ENCODE assay signal across 19 cellular contexts in genomic region chr2:216525972-216526371, GRCh38. TPM values are rescaled to one million over a fixed set of nuclear protein-coding genes. Genes with fewer than 3 reads are reported as not detected.
DNase-seq lines count a peak whose midpoint lies in the region; ATAC-seq and TF ChIP-seq lines count a peak whose summit lies in the region.
"Had no signal": no experiment of that assay in that cellular context is flagged by ENCODE, and none has a peak within 500 bp of the region (broad histone marks: within the 10 kb centered on the region; RNA-seq: fewer than 3 reads in every experiment).

No MANE protein-coding gene starts in this region.

- H3K27ac ChIP-seq in heart left ventricle (peak overlapping the region in 4 of 12 donors; percentile 3 to 19 (median 13)), ascending aorta (peak overlapping the region; percentile 67 to 76), aorta (ENCODE audit: low read depth in 1 of 2, low read length in 2 of 2) (peak overlapping the region; percentile 64 to 67)
- H3K27ac ChIP-seq: 22Rv1, BLaER1, C4-2B had no signal

- no peaks in the 10 kb centered on the region for H3K27me3 ChIP-seq in heart left ventricle
- H3K27me3 ChIP-seq in ascending aorta, result no peaks in the 10 kb centered on the region
- no peaks in the 10 kb centered on the region for H3K27me3 ChIP-seq in aorta (ENCODE audit: control insufficient read depth in 1 of 2, insufficient read depth in 2 of 2, low read length in 1 of 2)
- H3K27me3 ChIP-seq: BLaER1 had no signal

- no peak for TF ChIP-seq POLR2A in heart left ventricle (IDR thresholded peaks at IDR 0.05)

- H3K4me3 Mint-ChIP-seq in mesothelial cell of epicardium, result no peak overlapping the region
- H3K4me3 Mint-ChIP-seq: B cell; CD4-positive, CD25-positive, alpha-beta regulatory T cell; CD8-positive, alpha-beta T cell; GM23338; HFFc6 had no signal

- H3K27me3 Mint-ChIP-seq in mesothelial cell of epicardium (ENCODE audit: low read depth), result no peaks in the 10 kb centered on the region
- H3K27me3 Mint-ChIP-seq: B cell; CD4-positive, CD25-positive, alpha-beta regulatory T cell had no signal

- H3K9me3 ChIP-seq in heart left ventricle (peaks cover 0 to 5% (median 0%) of the 10 kb centered on the region in 12 donors), ascending aorta (peaks cover 0 to 6% of the 10 kb centered on the region in 2 donors), aorta (ENCODE audit: control insufficient read depth, low read length) (no peaks in the 10 kb centered on the region)
- H3K9me3 ChIP-seq: BLaER1, Caco-2, HAP-1 had no signal

- peaks cover 0 to 22% (median 6%) of the 10 kb centered on the region in 12 donors for H3K4me1 ChIP-seq in heart left ventricle
- H3K4me1 ChIP-seq in ascending aorta, result peaks cover 5 to 15% of the 10 kb centered on the region in 2 donors
- H3K4me1 ChIP-seq in aorta (ENCODE audit: control insufficient read depth in 1 of 2, insufficient read depth in 2 of 2, low read length in 2 of 2), result no peaks in the 10 kb centered on the region
- H3K4me1 ChIP-seq: Caco-2, HAP-1 had no signal

- H3K4me1 Mint-ChIP-seq in mesothelial cell of epicardium, result peaks cover 28% of the 10 kb centered on the region
- H3K4me1 Mint-ChIP-seq: B cell; CD4-positive, CD25-positive, alpha-beta regulatory T cell; GM23338 had no signal

- H3K27ac Mint-ChIP-seq in mesothelial cell of epicardium, result peak overlapping the region; percentile 95
- H3K27ac Mint-ChIP-seq: B cell; CD4-positive, CD25-positive, alpha-beta regulatory T cell; CD8-positive, alpha-beta T cell; GM23338; HFFc6 had no signal

- intact Hi-C loops in heart left ventricle (cut with DNase I) (loop anchor here in 2 of 10 donors (10.0 kb wide), 2 partner anchors 989 to 1209 kb away; no protein-coding TSS in a partner anchor), Right ventricle myocardium superior (cut with DNase I) (no loop called here), ascending aorta (cut with DNase I) (no loop called here), aorta (cut with DNase I) (no loop called here)

- TF ChIP-seq CTCF in heart left ventricle (IDR thresholded peaks at IDR 0.05) (no peak), ascending aorta (IDR thresholded peaks at IDR 0.05) (no peak), mesothelial cell of epicardium (IDR thresholded peaks at IDR 0.05; ENCODE audit: unreplicated experiment) (no peak)

- H3K4me3 ChIP-seq in heart left ventricle (no peak overlapping the region), ascending aorta (no peak overlapping the region), aorta (ENCODE audit: low read length in 2 of 2) (no peak overlapping the region)
- H3K4me3 ChIP-seq: BLaER1, GM23338, HAP-1 had no signal

- H3K36me3 ChIP-seq in heart left ventricle (no peaks in the 10 kb centered on the region), ascending aorta (no peaks in the 10 kb centered on the region), aorta (ENCODE audit: control insufficient read depth in 1 of 2, insufficient read depth in 2 of 2, low read length in 1 of 2) (no peaks in the 10 kb centered on the region)
- H3K36me3 ChIP-seq: HAP-1 had no signal

- H3K36me3 Mint-ChIP-seq in mesothelial cell of epicardium, result peaks cover 7% of the 10 kb centered on the region
- H3K36me3 Mint-ChIP-seq: CD4-positive, CD25-positive, alpha-beta regulatory T cell; CD8-positive, alpha-beta T cell had no signal

- ATAC-seq in heart left ventricle (peak in 3 of 4 donors; percentile 60 to 83 (median 63)), Right ventricle myocardium superior (ENCODE audit: poor library complexity) (no peak), aorta (ENCODE audit: low FRiP score) (peak; percentile 68), GM21447 (IDR thresholded peaks at IDR 0.05; ENCODE audit: unreplicated experiment) (no peak)
- ATAC-seq: CD8-positive, alpha-beta T cell; GM23338 had no signal

- H3K9me3 Mint-ChIP-seq in mesothelial cell of epicardium, result peaks cover 4% of the 10 kb centered on the region
- H3K9me3 Mint-ChIP-seq: CD8-positive, alpha-beta T cell; GM23338; HFFc6 had no signal

- no peak for DNase-seq in heart left ventricle
- DNase-seq in Right ventricle myocardium superior, result no peak
- peak in 1 of 2 donors; percentile 51 for DNase-seq in ascending aorta (ENCODE audit: low spot score in 2 of 2)
- no peak for DNase-seq in mesothelial cell of epicardium (ENCODE audit: low spot score in 2 of 2, unreplicated experiment in 2 of 2)
- DNase-seq in aorta, result no peak
- DNase-seq in NCI-H1436 (lab: John Stamatoyannopoulos, UW), result no peak
- DNase-seq: Caco-2; CD4-positive, CD25-positive, alpha-beta regulatory T cell; CD8-positive, alpha-beta T cell; DMS153; DND-41; HFFc6 had no signal

- WGBS in heart left ventricle, 4 donors, result 54 to 62% (median 61%) methylated on average over 4 of the region's 4 CpGs
- 10 to 13% methylated on average over 4 of the region's 4 CpGs for WGBS in aorta, 2 donors

RNA-seq across cellular contexts. Expression of gene RPL37A, which starts 27.3 kb away (rescaled TPM):
- total RNA-seq in heart left ventricle, result 1,000 to 10,000 TPM in 7 of 9 donors, 100 to 1,000 TPM in 2; 602 to 2,166 (median 1,938) TPM
- polyA plus RNA-seq in heart left ventricle, result 1,000 to 10,000 TPM; 3,067 to 3,426 TPM
- 1,979 TPM for total RNA-seq in Right ventricle myocardium superior
- total RNA-seq in ascending aorta, result 493 TPM
- total RNA-seq in mesothelial cell of epicardium, result 2,728 to 2,928 TPM (median 2,867 TPM) in 3 replicates
- 1,000 to 10,000 TPM; 1,684 to 1,766 TPM for total RNA-seq in aorta
- polyA plus RNA-seq in aorta, result 1,000 to 10,000 TPM; 4,723 to 6,118 TPM

Comparison
In these comparisons a context has a peak if more than half of its experiments do, and no peak if none do; other contexts are left out.
1. ATAC-seq: peak in heart left ventricle (3 of 4) and aorta (single experiment); none in Right ventricle myocardium superior (single experiment) and GM21447 (single experiment).